Comparison of ENCODE assay signal across 2 cellular contexts in the genomic region with DNA sequence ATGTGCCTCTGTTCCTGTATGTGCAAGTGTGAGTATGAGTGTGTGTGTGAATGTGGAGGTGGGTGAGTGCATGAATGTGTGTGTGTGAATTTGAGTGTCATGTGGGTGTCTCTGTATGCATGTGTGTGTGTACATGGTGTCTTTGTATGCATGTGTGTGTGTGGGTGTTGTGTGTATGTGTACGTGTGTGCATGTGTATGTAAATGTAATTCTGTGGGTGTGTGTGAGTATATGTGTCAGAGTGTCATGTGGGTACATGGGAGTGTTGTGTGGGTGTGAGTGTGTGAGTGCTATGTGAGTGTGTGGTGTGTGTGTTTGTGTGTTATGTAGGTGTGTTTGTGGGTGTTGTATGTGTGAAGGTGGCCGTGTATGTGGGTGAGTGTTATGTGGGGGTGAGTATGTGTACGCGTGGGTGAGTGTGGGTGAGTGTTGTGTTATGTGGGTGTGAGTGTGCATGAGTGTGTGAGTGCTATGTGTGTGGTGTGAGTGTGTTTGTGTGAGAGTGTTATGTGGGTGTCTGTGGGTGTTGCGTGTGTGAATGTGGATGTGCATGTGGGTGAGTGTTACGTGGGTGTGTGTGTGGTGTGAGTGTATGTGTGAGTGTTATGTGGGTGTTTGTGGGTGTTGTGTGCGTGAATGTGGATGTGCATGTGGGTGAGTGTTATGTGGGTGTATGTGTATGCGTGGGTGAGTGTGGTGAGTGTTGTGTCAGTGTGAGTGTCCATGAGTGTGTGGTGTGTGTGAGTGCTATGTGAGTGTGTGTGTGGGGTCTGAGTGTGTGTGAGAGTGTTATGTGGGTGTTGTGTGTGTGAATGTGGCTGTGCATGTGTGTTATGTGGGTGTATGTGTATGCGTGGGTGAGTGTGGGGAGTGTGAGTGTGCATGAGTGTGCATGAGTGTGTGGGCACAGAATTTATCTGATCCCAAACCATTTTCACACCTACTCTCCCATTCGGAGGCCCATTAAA.
TF ChIP-seq lines count a peak whose summit lies in the region.

No MANE protein-coding gene starts in this region.

TF ChIP-seq in IMR-90, 13 proteins besides CTCF, POLR2A, EP300 and RAD21:
- TF ChIP-seq, protein P1, sequence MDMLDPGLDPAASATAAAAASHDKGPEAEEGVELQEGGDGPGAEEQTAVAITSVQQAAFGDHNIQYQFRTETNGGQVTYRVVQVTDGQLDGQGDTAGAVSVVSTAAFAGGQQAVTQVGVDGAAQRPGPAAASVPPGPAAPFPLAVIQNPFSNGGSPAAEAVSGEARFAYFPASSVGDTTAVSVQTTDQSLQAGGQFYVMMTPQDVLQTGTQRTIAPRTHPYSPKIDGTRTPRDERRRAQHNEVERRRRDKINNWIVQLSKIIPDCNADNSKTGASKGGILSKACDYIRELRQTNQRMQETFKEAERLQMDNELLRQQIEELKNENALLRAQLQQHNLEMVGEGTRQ (IDR thresholded peaks at IDR 0.05; ENCODE audit: low read depth, low read length): no peak
- TF ChIP-seq RFX5 (IDR thresholded peaks at IDR 0.05; ENCODE audit: low read depth, low read length): no peak
- no peak for TF ChIP-seq NFE2L2 (IDR thresholded peaks at IDR 0.05; ENCODE audit: low read depth, low read length)
- no peak for TF ChIP-seq MAZ (IDR thresholded peaks at IDR 0.05; ENCODE audit: borderline replicate concordance, low read depth, low read length)
- no peak for TF ChIP-seq CHD1 (IDR thresholded peaks at IDR 0.05; ENCODE audit: low read depth, low read length)
- TF ChIP-seq SMC3 (IDR thresholded peaks at IDR 0.05; ENCODE audit: low read depth, low read length): no peak
- TF ChIP-seq MAFK (IDR thresholded peaks at IDR 0.05; ENCODE audit: low read depth, low read length): no peak

TF ChIP-seq in HepG2, 621 proteins besides CTCF, POLR2A, EP300 and RAD21:
- no peak for TF ChIP-seq HOXA5 (CRISPR knock-in tag; IDR thresholded peaks at IDR 0.05)
- TF ChIP-seq ZNF205 (CRISPR knock-in tag; IDR thresholded peaks at IDR 0.05): no peak
- TF ChIP-seq POLR2AphosphoS2 (IDR thresholded peaks at IDR 0.05; ENCODE audit: low read depth, low read length): no peak
- no peak for TF ChIP-seq DR1 (CRISPR knock-in tag; IDR thresholded peaks at IDR 0.05)
- TF ChIP-seq, protein P2, sequence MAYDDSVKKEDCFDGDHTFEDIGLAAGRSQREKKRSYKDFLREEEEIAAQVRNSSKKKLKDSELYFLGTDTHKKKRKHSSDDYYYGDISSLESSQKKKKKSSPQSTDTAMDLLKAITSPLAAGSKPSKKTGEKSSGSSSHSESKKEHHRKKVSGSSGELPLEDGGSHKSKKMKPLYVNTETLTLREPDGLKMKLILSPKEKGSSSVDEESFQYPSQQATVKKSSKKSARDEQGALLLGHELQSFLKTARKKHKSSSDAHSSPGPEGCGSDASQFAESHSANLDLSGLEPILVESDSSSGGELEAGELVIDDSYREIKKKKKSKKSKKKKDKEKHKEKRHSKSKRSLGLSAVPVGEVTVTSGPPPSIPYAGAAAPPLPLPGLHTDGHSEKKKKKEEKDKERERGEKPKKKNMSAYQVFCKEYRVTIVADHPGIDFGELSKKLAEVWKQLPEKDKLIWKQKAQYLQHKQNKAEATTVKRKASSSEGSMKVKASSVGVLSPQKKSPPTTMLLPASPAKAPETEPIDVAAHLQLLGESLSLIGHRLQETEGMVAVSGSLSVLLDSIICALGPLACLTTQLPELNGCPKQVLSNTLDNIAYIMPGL (CRISPR knock-in tag; IDR thresholded peaks at IDR 0.05; ENCODE audit: borderline replicate concordance in 1 of 2, low read depth in 1 of 2): no peak
- TF ChIP-seq, protein P3, sequence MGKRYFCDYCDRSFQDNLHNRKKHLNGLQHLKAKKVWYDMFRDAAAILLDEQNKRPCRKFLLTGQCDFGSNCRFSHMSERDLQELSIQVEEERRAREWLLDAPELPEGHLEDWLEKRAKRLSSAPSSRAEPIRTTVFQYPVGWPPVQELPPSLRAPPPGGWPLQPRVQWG (CRISPR knock-in tag; IDR thresholded peaks at IDR 0.05; ENCODE audit: borderline replicate concordance, low read depth): no peak
- 0 out of 2 replicates have a peak, but pooled peaks have one; percentile 20 for TF ChIP-seq FOXP1 (IDR thresholded peaks at IDR 0.05)
- no peak for TF ChIP-seq FOXP1 (CRISPR knock-in tag; IDR thresholded peaks at IDR 0.05)
- TF ChIP-seq ZNF83 (CRISPR knock-in tag; IDR thresholded peaks at IDR 0.05; ENCODE audit: borderline replicate concordance): no peak
- TF ChIP-seq, protein P4, sequence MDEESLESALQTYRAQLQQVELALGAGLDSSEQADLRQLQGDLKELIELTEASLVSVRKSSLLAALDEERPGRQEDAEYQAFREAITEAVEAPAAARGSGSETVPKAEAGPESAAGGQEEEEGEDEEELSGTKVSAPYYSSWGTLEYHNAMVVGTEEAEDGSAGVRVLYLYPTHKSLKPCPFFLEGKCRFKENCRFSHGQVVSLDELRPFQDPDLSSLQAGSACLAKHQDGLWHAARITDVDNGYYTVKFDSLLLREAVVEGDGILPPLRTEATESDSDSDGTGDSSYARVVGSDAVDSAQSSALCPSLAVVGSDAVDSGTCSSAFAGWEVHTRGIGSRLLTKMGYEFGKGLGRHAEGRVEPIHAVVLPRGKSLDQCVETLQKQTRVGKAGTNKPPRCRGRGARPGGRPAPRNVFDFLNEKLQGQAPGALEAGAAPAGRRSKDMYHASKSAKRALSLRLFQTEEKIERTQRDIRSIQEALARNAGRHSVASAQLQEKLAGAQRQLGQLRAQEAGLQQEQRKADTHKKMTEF (CRISPR knock-in tag; IDR thresholded peaks at IDR 0.05): no peak
- TF ChIP-seq, protein P5, sequence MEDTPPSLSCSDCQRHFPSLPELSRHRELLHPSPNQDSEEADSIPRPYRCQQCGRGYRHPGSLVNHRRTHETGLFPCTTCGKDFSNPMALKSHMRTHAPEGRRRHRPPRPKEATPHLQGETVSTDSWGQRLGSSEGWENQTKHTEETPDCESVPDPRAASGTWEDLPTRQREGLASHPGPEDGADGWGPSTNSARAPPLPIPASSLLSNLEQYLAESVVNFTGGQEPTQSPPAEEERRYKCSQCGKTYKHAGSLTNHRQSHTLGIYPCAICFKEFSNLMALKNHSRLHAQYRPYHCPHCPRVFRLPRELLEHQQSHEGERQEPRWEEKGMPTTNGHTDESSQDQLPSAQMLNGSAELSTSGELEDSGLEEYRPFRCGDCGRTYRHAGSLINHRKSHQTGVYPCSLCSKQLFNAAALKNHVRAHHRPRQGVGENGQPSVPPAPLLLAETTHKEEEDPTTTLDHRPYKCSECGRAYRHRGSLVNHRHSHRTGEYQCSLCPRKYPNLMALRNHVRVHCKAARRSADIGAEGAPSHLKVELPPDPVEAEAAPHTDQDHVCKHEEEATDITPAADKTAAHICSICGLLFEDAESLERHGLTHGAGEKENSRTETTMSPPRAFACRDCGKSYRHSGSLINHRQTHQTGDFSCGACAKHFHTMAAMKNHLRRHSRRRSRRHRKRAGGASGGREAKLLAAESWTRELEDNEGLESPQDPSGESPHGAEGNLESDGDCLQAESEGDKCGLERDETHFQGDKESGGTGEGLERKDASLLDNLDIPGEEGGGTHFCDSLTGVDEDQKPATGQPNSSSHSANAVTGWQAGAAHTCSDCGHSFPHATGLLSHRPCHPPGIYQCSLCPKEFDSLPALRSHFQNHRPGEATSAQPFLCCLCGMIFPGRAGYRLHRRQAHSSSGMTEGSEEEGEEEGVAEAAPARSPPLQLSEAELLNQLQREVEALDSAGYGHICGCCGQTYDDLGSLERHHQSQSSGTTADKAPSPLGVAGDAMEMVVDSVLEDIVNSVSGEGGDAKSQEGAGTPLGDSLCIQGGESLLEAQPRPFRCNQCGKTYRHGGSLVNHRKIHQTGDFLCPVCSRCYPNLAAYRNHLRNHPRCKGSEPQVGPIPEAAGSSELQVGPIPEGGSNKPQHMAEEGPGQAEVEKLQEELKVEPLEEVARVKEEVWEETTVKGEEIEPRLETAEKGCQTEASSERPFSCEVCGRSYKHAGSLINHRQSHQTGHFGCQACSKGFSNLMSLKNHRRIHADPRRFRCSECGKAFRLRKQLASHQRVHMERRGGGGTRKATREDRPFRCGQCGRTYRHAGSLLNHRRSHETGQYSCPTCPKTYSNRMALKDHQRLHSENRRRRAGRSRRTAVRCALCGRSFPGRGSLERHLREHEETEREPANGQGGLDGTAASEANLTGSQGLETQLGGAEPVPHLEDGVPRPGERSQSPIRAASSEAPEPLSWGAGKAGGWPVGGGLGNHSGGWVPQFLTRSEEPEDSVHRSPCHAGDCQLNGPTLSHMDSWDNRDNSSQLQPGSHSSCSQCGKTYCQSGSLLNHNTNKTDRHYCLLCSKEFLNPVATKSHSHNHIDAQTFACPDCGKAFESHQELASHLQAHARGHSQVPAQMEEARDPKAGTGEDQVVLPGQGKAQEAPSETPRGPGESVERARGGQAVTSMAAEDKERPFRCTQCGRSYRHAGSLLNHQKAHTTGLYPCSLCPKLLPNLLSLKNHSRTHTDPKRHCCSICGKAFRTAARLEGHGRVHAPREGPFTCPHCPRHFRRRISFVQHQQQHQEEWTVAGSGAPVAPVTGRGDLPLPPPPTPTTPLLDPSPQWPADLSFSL (CRISPR knock-in tag; IDR thresholded peaks at IDR 0.05): peak; percentile 58; the same call in 1 of the 2 replicates
- no peak for TF ChIP-seq SNAI1 (CRISPR knock-in tag; IDR thresholded peaks at IDR 0.05; ENCODE audit: borderline replicate concordance)
- no peak for TF ChIP-seq ZNF589 (CRISPR knock-in tag; conservative IDR thresholded peaks at IDR 0.05)
- TF ChIP-seq CBX5 (CRISPR knock-in tag; IDR thresholded peaks at IDR 0.05; ENCODE audit: borderline replicate concordance): no peak
- TF ChIP-seq SOX6 (IDR thresholded peaks at IDR 0.05): peak; percentile 6; the same call in 1 of the 2 replicates
- TF ChIP-seq SOX6 (CRISPR knock-in tag; IDR thresholded peaks at IDR 0.05): no peak
- peak; percentile 55 for TF ChIP-seq PHB2 (IDR thresholded peaks at IDR 0.05; ENCODE audit: partially characterized antibody)
- TF ChIP-seq HCFC1 (IDR thresholded peaks at IDR 0.05; ENCODE audit: low read depth, low read length): no peak
- TF ChIP-seq ZNF274 (CRISPR knock-in tag; IDR thresholded peaks at IDR 0.05): no peak
- no peak for TF ChIP-seq NFKBIZ (CRISPR knock-in tag; IDR thresholded peaks at IDR 0.05)
- TF ChIP-seq ZNF598 (CRISPR knock-in tag; IDR thresholded peaks at IDR 0.05; ENCODE audit: borderline replicate concordance): no peak
- TF ChIP-seq, protein P6, sequence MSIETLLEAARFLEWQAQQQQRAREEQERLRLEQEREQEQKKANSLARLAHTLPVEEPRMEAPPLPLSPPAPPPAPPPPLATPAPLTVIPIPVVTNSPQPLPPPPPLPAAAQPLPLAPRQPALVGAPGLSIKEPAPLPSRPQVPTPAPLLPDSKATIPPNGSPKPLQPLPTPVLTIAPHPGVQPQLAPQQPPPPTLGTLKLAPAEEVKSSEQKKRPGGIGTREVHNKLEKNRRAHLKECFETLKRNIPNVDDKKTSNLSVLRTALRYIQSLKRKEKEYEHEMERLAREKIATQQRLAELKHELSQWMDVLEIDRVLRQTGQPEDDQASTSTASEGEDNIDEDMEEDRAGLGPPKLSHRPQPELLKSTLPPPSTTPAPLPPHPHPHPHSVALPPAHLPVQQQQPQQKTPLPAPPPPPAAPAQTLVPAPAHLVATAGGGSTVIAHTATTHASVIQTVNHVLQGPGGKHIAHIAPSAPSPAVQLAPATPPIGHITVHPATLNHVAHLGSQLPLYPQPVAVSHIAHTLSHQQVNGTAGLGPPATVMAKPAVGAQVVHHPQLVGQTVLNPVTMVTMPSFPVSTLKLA (IDR thresholded peaks at IDR 0.05): peak; percentile 70
- no peak for TF ChIP-seq ZBTB7B (CRISPR knock-in tag; IDR thresholded peaks at IDR 0.05)
- TF ChIP-seq MIXL1 (CRISPR knock-in tag; IDR thresholded peaks at IDR 0.05): no peak
